In genomic region chr10:34474060-34474376, GRCh38 we compare ENCODE assay signal across 16 cellular contexts.
DNase-seq lines count a peak whose midpoint lies in the region; ATAC-seq and TF ChIP-seq lines count a peak whose summit lies in the region.
"Had no signal": no experiment of that assay in that cellular context is flagged by ENCODE, and none has a peak within 500 bp of the region (broad histone marks: within the 10 kb centered on the region; RNA-seq: fewer than 3 reads in every experiment).

No MANE protein-coding gene starts in this region.

- no peaks in the 10 kb centered on the region for H3K9me3 ChIP-seq in RWPE2 (ENCODE audit: severe bottlenecking)
- H3K9me3 ChIP-seq: BE2C, Peyer's patch, testis had no signal

- no peak overlapping the region for H3K4me3 Mint-ChIP-seq in mesothelial cell of epicardium

- TF ChIP-seq CTCF in RWPE2 (IDR thresholded peaks at IDR 0.05; ENCODE audit: poor library complexity, severe bottlenecking) (no peak), mesothelial cell of epicardium (IDR thresholded peaks at IDR 0.05; ENCODE audit: unreplicated experiment) (no peak), GM13976 (IDR thresholded peaks at IDR 0.05; ENCODE audit: borderline replicate concordance, control extremely low read depth, extremely low read depth, insufficient read depth, missing control alignments) (no peak)

- ATAC-seq in RWPE2 (ENCODE audit: low read depth): peak; percentile 86

- H3K4me3 ChIP-seq in RWPE2 (ENCODE audit: severe bottlenecking): no peak overlapping the region
- H3K4me3 ChIP-seq: Peyer's patch, testis had no signal

- no peaks in the 10 kb centered on the region for H3K9me3 Mint-ChIP-seq in mesothelial cell of epicardium

- no peaks in the 10 kb centered on the region for H3K36me3 ChIP-seq in RWPE2 (ENCODE audit: low read depth)
- H3K36me3 ChIP-seq: BE2C, brain microvascular endothelial cell had no signal

- in situ Hi-C loops in GM13976 (cut with MboI; ENCODE audit: low sequenced_read_pairs, unreplicated experiment): no loop called here

- H3K4me1 ChIP-seq in RWPE2 (ENCODE audit: insufficient read depth, poor library complexity, severe bottlenecking): peaks cover 32% of the 10 kb centered on the region
- H3K4me1 ChIP-seq: BE2C had no signal

- peaks cover 5% of the 10 kb centered on the region for H3K36me3 Mint-ChIP-seq in mesothelial cell of epicardium

- peak overlapping the region; percentile 70 for H3K27ac Mint-ChIP-seq in mesothelial cell of epicardium

- H3K27ac ChIP-seq in RWPE2 (ENCODE audit: poor library complexity, severe bottlenecking): peak overlapping the region; percentile 8
- H3K27ac ChIP-seq: brain microvascular endothelial cell, Peyer's patch, testis had no signal

- peak; percentile 3 for DNase-seq in HPDE6-E6E7 (ENCODE audit: extremely low spot score)
- DNase-seq in RWPE2 (ENCODE audit: low spot score): no peak
- DNase-seq in fibroblast of gingiva (ENCODE audit: low read depth): peak; percentile 53
- no peak for DNase-seq in mesothelial cell of epicardium (ENCODE audit: low spot score in 2 of 2, unreplicated experiment in 2 of 2)
- DNase-seq in activated CD4-positive, alpha-beta T cell treated with anti-CD3 and anti-CD28 coated beads for 48 hours: no peak
- no peak for DNase-seq in DMS153 (lab: John Stamatoyannopoulos, UW)
- no peak for DNase-seq in hippocampal formation (lab: John Stamatoyannopoulos, UW)
- no peak for DNase-seq in GM13976 (ENCODE audit: low spot score)
- DNase-seq: activated CD4-positive, CD25-positive, alpha-beta regulatory T cell; BE2C; brain microvascular endothelial cell; midbrain; Peyer's patch; stimulated activated CD4-positive, alpha-beta T cell treated with anti-CD3 and anti-CD28 coated beads, Interleukin-4, amount 100 ng/mL, for 24 hours; T-helper 1 cell had no signal

- H3K4me1 Mint-ChIP-seq in mesothelial cell of epicardium: peaks cover 28% of the 10 kb centered on the region

- no peaks in the 10 kb centered on the region for H3K27me3 Mint-ChIP-seq in mesothelial cell of epicardium (ENCODE audit: low read depth)

- H3K27me3 ChIP-seq in RWPE2 (ENCODE audit: insufficient read depth, poor library complexity, severe bottlenecking): no peaks in the 10 kb centered on the region
- H3K27me3 ChIP-seq: BE2C, brain microvascular endothelial cell, Peyer's patch, testis had no signal

Comparison
In these comparisons a context has a peak if more than half of its experiments do, and no peak if none do; other contexts are left out.
1. DNase-seq: peak in HPDE6-E6E7 (single experiment) and fibroblast of gingiva (single experiment); none in RWPE2 (single experiment), mesothelial cell of epicardium (0 of 2), activated CD4-positive, alpha-beta T cell treated with anti-CD3 and anti-CD28 coated beads for 48 hours (single experiment), DMS153 (single experiment), hippocampal formation (0 of 2) and GM13976 (single experiment).